Comparison of ENCODE assay signal across 8 cellular contexts in genomic region chr3:106332884-106333283, GRCh38.
DNase-seq lines count a peak whose midpoint lies in the region; ATAC-seq lines count a peak whose summit lies in the region.

No MANE protein-coding gene starts in this region.

- H3K4me1 Mint-ChIP-seq in activated CD8-positive, alpha-beta memory T cell treated with anti-CD3 and anti-CD28 coated beads, Interleukin-2, amount 10 ng/mL, durations not matched to agents 7 days and 5 days, result peaks cover 66% of the 10 kb centered on the region

- H3K27me3 Mint-ChIP-seq in activated CD8-positive, alpha-beta memory T cell treated with anti-CD3 and anti-CD28 coated beads, Interleukin-2, amount 10 ng/mL, durations not matched to agents 7 days and 5 days, result no peaks in the 10 kb centered on the region

- peak; percentile 54 for ATAC-seq in GM18870 (IDR thresholded peaks at IDR 0.05; ENCODE audit: unreplicated experiment)
- ATAC-seq in HG02870 (IDR thresholded peaks at IDR 0.05; ENCODE audit: unreplicated experiment), result peak; percentile 48
- ATAC-seq in activated CD8-positive, alpha-beta memory T cell treated with anti-CD3 and anti-CD28 coated beads, Interleukin-2, amount 10 ng/mL, durations not matched to agents 7 days and 5 days, result peak; percentile 71
- no peak for ATAC-seq in GM19324 (IDR thresholded peaks at IDR 0.05; ENCODE audit: low FRiP score, unreplicated experiment)

- DNase-seq in activated CD8-positive, alpha-beta memory T cell treated with anti-CD3 and anti-CD28 coated beads, Interleukin-2, amount 10 ng/mL, durations not matched to agents 7 days and 5 days, result peak; percentile 77
- DNase-seq in stimulated activated CD4-positive, alpha-beta T cell treated with anti-CD3 and anti-CD28 coated beads, Interleukin-15, amount 100 ng/mL, for 48 hours (ENCODE audit: low read depth in 2 of 2), result peak; percentile 57 to 71
- DNase-seq in NCI-H2227 treated with DMSO at 0.1 percent for 48 hours (lab: John Stamatoyannopoulos, UW), result no peak
- no peak for DNase-seq in NCI-H187 (lab: John Stamatoyannopoulos, UW)
- DNase-seq in cardiac septum (ENCODE audit: low spot score), result no peak

- H3K9me3 Mint-ChIP-seq in activated CD8-positive, alpha-beta memory T cell treated with anti-CD3 and anti-CD28 coated beads, Interleukin-2, amount 10 ng/mL, durations not matched to agents 7 days and 5 days (ENCODE audit: low read depth), result no peaks in the 10 kb centered on the region

- H3K36me3 Mint-ChIP-seq in activated CD8-positive, alpha-beta memory T cell treated with anti-CD3 and anti-CD28 coated beads, Interleukin-2, amount 10 ng/mL, durations not matched to agents 7 days and 5 days, result peaks cover 21% of the 10 kb centered on the region

- intact Hi-C loops in cardiac septum (cut with DNase I), result no loop called here

- peak overlapping the region; percentile 90 for H3K27ac Mint-ChIP-seq in activated CD8-positive, alpha-beta memory T cell treated with anti-CD3 and anti-CD28 coated beads, Interleukin-2, amount 10 ng/mL, durations not matched to agents 7 days and 5 days

- no peak overlapping the region for H3K4me3 Mint-ChIP-seq in activated CD8-positive, alpha-beta memory T cell treated with anti-CD3 and anti-CD28 coated beads, Interleukin-2, amount 10 ng/mL, durations not matched to agents 7 days and 5 days

- CTCF ChIA-PET in activated CD8-positive, alpha-beta memory T cell treated with anti-CD3 and anti-CD28 coated beads, Interleukin-2, amount 10 ng/mL, durations not matched to agents 7 days and 5 days (lab: Charles Lee), result interaction anchor here (0.6 to 1.4 kb wide), 4 partner anchors 21 to 964 kb away, joined by 3 read pairs; no protein-coding TSS in a partner anchor

Comparison
In these comparisons a context has a peak if more than half of its experiments do, and no peak if none do; other contexts are left out.
1. DNase-seq: peak in activated CD8-positive, alpha-beta memory T cell treated with anti-CD3 and anti-CD28 coated beads, Interleukin-2, amount 10 ng/mL, durations not matched to agents 7 days and 5 days (single experiment) and stimulated activated CD4-positive, alpha-beta T cell treated with anti-CD3 and anti-CD28 coated beads, Interleukin-15, amount 100 ng/mL, for 48 hours (2 of 2); none in NCI-H2227 treated with DMSO at 0.1 percent for 48 hours (single experiment), NCI-H187 (0 of 2) and cardiac septum (single experiment).